8 cellular contexts compared by ENCODE assay signal in the genomic region with DNA sequence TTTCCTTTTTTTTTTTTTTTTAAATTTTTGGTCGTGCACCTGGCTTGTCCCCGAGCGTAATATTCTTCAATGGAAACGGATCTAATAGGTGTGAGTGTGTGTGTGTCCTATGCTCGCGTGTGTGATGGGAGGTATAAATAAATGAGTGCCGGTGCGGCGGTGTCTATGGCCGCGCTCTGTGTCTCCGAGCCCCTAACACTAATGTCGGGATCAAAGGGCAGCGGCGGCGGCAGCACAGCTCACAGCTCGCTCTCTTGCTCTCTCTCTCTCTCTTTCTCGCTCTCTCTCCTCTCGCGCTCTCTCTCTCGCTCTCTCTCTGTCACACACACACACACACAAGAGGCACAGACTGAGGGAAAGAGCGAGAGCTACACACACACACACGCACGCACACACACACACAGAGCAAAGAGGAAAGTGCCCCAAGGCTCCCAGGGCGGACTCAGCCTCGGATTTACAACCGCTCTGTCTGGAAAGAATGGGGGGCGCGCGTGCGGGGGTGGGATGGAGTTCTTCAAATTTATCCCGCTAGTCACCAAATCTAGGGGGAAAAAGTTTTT. TPM values are rescaled to one million over a fixed set of nuclear protein-coding genes. Genes with fewer than 3 reads are reported as not detected.
DNase-seq lines count a peak whose midpoint lies in the region; ATAC-seq and TF ChIP-seq lines count a peak whose summit lies in the region.

A gene with protein sequence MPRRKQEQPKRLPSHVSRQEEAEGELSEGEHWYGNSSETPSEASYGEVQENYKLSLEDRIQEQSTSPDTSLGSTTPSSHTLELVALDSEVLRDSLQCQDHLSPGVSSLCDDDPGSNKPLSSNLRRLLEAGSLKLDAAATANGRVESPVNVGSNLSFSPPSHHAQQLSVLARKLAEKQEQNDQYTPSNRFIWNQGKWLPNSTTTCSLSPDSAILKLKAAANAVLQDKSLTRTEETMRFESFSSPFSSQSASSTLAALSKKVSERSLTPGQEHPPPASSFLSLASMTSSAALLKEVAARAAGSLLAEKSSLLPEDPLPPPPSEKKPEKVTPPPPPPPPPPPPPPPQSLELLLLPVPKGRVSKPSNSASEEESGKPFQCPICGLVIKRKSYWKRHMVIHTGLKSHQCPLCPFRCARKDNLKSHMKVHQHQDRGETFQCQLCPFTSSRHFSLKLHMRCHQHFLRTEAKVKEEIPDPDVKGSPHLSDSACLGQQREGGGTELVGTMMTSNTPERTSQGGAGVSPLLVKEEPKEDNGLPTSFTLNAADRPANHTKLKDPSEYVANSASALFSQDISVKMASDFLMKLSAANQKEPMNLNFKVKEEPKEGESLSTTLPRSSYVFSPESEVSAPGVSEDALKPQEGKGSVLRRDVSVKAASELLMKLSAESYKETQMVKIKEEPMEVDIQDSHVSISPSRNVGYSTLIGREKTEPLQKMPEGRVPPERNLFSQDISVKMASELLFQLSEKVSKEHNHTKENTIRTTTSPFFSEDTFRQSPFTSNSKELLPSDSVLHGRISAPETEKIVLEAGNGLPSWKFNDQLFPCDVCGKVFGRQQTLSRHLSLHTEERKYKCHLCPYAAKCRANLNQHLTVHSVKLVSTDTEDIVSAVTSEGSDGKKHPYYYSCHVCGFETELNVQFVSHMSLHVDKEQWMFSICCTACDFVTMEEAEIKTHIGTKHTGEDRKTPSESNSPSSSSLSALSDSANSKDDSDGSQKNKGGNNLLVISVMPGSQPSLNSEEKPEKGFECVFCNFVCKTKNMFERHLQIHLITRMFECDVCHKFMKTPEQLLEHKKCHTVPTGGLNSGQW (minus strand): TSS at position 206 of the 560 bp plus-strand sequence. CDS start 416 bp downstream, outside the sequence.

- no peaks in the 10 kb centered on the region for H3K9me3 ChIP-seq in neural progenitor cell (ENCODE audit: low read depth)

- H3K27me3 Mint-ChIP-seq in neural progenitor cell (ENCODE audit: insufficient read depth, low read depth): peaks cover 6% of the 10 kb centered on the region

- peak within 1 kb of the TSS; percentile 98 for H3K27ac Mint-ChIP-seq in neural progenitor cell

- ATAC-seq in GM19043 (IDR thresholded peaks at IDR 0.05; ENCODE audit: low read depth, unreplicated experiment): peak; percentile 29
- peak; percentile 31 for ATAC-seq in HG03521 (IDR thresholded peaks at IDR 0.05; ENCODE audit: unreplicated experiment)

- H3K9ac ChIP-seq in neural progenitor cell: peak within 1 kb of the TSS; percentile 37

- H3K4me1 Mint-ChIP-seq in neural progenitor cell: peaks cover 34% of the 10 kb centered on the region

- peaks cover 40% of the 10 kb centered on the region for H3K79me2 ChIP-seq in neural progenitor cell (ENCODE audit: low read depth)

- H3K9me3 Mint-ChIP-seq in neural progenitor cell: no peaks in the 10 kb centered on the region

- TF ChIP-seq CTCF in neural progenitor cell (IDR thresholded peaks at IDR 0.05): no peak

- peak within 1 kb of the TSS; percentile 96 for H3K4me3 ChIP-seq in neural progenitor cell

- H3K4me3 Mint-ChIP-seq in neural progenitor cell: peak within 1 kb of the TSS; percentile 98

- peaks cover 8% of the 10 kb centered on the region for H3K4me1 ChIP-seq in neural progenitor cell

- H4K20me1 ChIP-seq in neural progenitor cell (ENCODE audit: low read depth): peaks cover 30% of the 10 kb centered on the region

- H3F3A ChIP-seq in neural progenitor cell (ENCODE audit: low read depth): peaks cover 26% of the 10 kb centered on the region

- H3K4me2 ChIP-seq in neural progenitor cell: peak within 1 kb of the TSS; percentile 94

- H3K27ac ChIP-seq in neural progenitor cell (no peak within 1 kb of the TSS), substantia nigra (ENCODE audit: low read depth, low read length, poor library complexity, severe bottlenecking) (peak within 1 kb of the TSS; percentile 92)

- DNase-seq in Ammon's horn (ENCODE audit: low spot score): peak; percentile 72
- peak; percentile 82 for DNase-seq in RPMI7951 (ENCODE audit: low read depth)
- peak; percentile 65 for DNase-seq in activated gamma-delta T cell treated with Interleukin-2 at 50 U/mL for 16 hours
- DNase-seq in foreskin melanocyte: peak; percentile 76
- peak; percentile 84 for DNase-seq in neural progenitor cell (ENCODE audit: low spot score)
- DNase-seq in substantia nigra (lab: John Stamatoyannopoulos, UW): peak in 45 of 49 donors; percentile 6 to 79 (median 38)

- peaks cover under 1% of the 10 kb centered on the region for H3K36me3 Mint-ChIP-seq in neural progenitor cell

- H3K27me3 ChIP-seq in neural progenitor cell: peaks cover 20% of the 10 kb centered on the region

- peak within 1 kb of the TSS; percentile 63 for H2AFZ ChIP-seq in neural progenitor cell (replicated peaks)

- no peaks in the 10 kb centered on the region for H3K36me3 ChIP-seq in neural progenitor cell

RNA-seq across cellular contexts. Expression of the gene that starts here (rescaled TPM):
- total RNA-seq in RPMI7951 (2014; rRNA removed; shearing (Covaris generic)): 6.5 TPM in 2 replicates
- 7.1 and 7.7 TPM in 2 replicates for total RNA-seq in neural progenitor cell (ENCODE audit: low replicate concordance)
